In the genomic region with DNA sequence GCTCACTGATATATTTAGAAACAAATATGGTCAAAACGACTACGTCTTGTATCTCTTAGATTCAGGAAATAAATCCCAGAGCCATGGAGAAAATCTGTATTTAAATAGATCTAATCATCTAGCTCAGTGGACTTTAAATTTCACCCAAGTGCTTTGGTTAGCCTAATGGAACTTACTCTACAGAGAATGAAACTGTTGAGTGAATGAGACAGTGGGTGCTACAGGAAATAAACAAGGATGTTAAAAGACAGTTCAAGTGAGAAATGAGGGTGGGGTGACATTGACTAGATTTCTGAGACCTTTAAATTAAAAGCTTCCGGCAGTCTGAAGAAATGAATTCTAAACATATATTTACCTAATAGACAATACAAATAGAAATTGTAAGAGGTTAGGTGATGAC, we compare ENCODE assay signal across 28 cellular contexts.
"Had no signal": no experiment of that assay in that cellular context is flagged by ENCODE, and none has a peak within 500 bp of the region (broad histone marks: within the 10 kb centered on the region; RNA-seq: fewer than 3 reads in every experiment).

No MANE protein-coding gene starts in this region.

- H3K27me3 Mint-ChIP-seq: naive B cell; stimulated activated naive B cell treated with anti-CD40 and anti-IgM and Interleukin-4, amounts not matched to agents 10 μg/mL and 1 μg/mL and 100 μg/mL, for 72 hours had no signal

- ATAC-seq: left colon; left lung; lower lobe of right lung; natural killer cell; psoas muscle; stimulated activated naive B cell treated with anti-CD40 and anti-IgM and Interleukin-4, amounts not matched to agents 10 μg/mL and 1 μg/mL and 100 μg/mL, for 72 hours; stimulated activated naive CD8-positive, alpha-beta T cell treated with anti-CD3 and anti-CD28 coated beads, Interleukin-15, Interleukin-2, amounts not matched to agents 100 U/mL and 50 U/mL, for 24 hours had no signal

- H3K36me3 Mint-ChIP-seq: immature natural killer cell; mesothelial cell of epicardium; naive B cell; natural killer cell; neural progenitor cell; stimulated activated naive B cell treated with anti-CD40 and anti-IgM and Interleukin-4, amounts not matched to agents 10 μg/mL and 1 μg/mL and 100 μg/mL, for 72 hours had no signal

- DNase-seq: immature natural killer cell; kidney; left colon; left lung; lower lobe of right lung; naive B cell; natural killer cell; nephron progenitor cell; occipital lobe; psoas muscle; right lobe of liver; stimulated activated CD4-positive, alpha-beta T cell treated with anti-CD3 and anti-CD28 coated beads, Interleukin-12 subunit alpha, Interleukin-12 subunit beta, amount 100 ng/mL, for 4 hours; stimulated activated CD4-positive, alpha-beta T cell treated with anti-CD3 and anti-CD28 coated beads, Interleukin-15, amount 100 ng/mL, for 24 hours; stimulated activated CD4-positive, alpha-beta T cell treated with anti-CD3 and anti-CD28 coated beads, Interleukin-2, amount 100 ng/mL, for 24 hours; stimulated activated CD4-positive, alpha-beta T cell treated with anti-CD3 and anti-CD28 coated beads, Interleukin-4, amount 100 ng/mL, for 1 hour; stimulated activated naive B cell treated with anti-CD40 and anti-IgM and Interleukin-4, amounts not matched to agents 10 μg/mL and 1 μg/mL and 100 μg/mL, for 72 hours; stimulated activated naive CD8-positive, alpha-beta T cell treated with anti-CD3 and anti-CD28 coated beads, Interleukin-15, Interleukin-2, amounts not matched to agents 100 U/mL and 50 U/mL, for 24 hours; stomach; testis; thyroid gland; transverse colon; upper lobe of left lung had no signal

- H3K4me1 ChIP-seq: left lung, lower lobe of right lung, neural progenitor cell, parathyroid adenoma, psoas muscle, right lobe of liver, stomach, testis, thyroid gland, transverse colon, upper lobe of left lung, vagina had no signal

- H3K27ac Mint-ChIP-seq: immature natural killer cell; mesothelial cell of epicardium; naive B cell; natural killer cell; nephron progenitor cell; neural progenitor cell; stimulated activated naive B cell treated with anti-CD40 and anti-IgM and Interleukin-4, amounts not matched to agents 10 μg/mL and 1 μg/mL and 100 μg/mL, for 72 hours had no signal

- H3K79me2 ChIP-seq: parathyroid adenoma had no signal

- H2AFZ ChIP-seq: neural progenitor cell, parathyroid adenoma had no signal

- H3K36me3 ChIP-seq: left lung, lower lobe of right lung, neural progenitor cell, neutrophil, right lobe of liver, stomach, thyroid gland, transverse colon, upper lobe of left lung, vagina had no signal

- H3K9me3 ChIP-seq: left lung, lower lobe of right lung, neutrophil, psoas muscle, right lobe of liver, stomach, testis, thyroid gland, transverse colon, upper lobe of left lung, vagina had no signal

- H3K9ac ChIP-seq: neural progenitor cell, parathyroid adenoma had no signal

- H3K4me1 Mint-ChIP-seq: immature natural killer cell; naive B cell; natural killer cell; nephron progenitor cell; neural progenitor cell; stimulated activated naive B cell treated with anti-CD40 and anti-IgM and Interleukin-4, amounts not matched to agents 10 μg/mL and 1 μg/mL and 100 μg/mL, for 72 hours had no signal

- H3K27ac ChIP-seq: left lung, lower lobe of right lung, neural progenitor cell, neutrophil, parathyroid adenoma, psoas muscle, right lobe of liver, skin epidermis, stomach, testis, thyroid gland, transverse colon, upper lobe of left lung, vagina had no signal

- H3K9me3 Mint-ChIP-seq: mesothelial cell of epicardium, nephron progenitor cell, neural progenitor cell had no signal

- H3K27me3 ChIP-seq: left lung, neural progenitor cell, neutrophil, right lobe of liver, stomach, testis, thyroid gland, transverse colon, upper lobe of left lung, vagina had no signal

- H3K4me3 ChIP-seq: left lung, lower lobe of right lung, neural progenitor cell, psoas muscle, right lobe of liver, skin epidermis, stomach, testis, thyroid gland, transverse colon, upper lobe of left lung, vagina had no signal

- H3K4me2 ChIP-seq: neural progenitor cell had no signal

- H3K4me3 Mint-ChIP-seq: immature natural killer cell; mesothelial cell of epicardium; naive B cell; natural killer cell; nephron progenitor cell; neural progenitor cell; stimulated activated naive B cell treated with anti-CD40 and anti-IgM and Interleukin-4, amounts not matched to agents 10 μg/mL and 1 μg/mL and 100 μg/mL, for 72 hours had no signal
